ENCODE assay signal across 8 cellular contexts in genomic region chr14:51780006-51780692, GRCh38.
A peak's percentile ranks its signal among the peaks of the same experiment; 100 is the strongest.
DNase-seq lines count a peak whose midpoint lies in the region; ATAC-seq, FAIRE-seq and TF ChIP-seq lines count a peak whose summit lies in the region.

No MANE protein-coding gene starts in this region.

- no peaks in the 10 kb centered on the region for H3K9me3 ChIP-seq in A549
- H3K9me3 ChIP-seq in right atrium auricular region, result no peaks in the 10 kb centered on the region

- H3K4me3 ChIP-seq in A549 (0 out of 3 replicates have a peak overlapping the region, but pooled peaks have one; percentile 11), right atrium auricular region (no peak overlapping the region), retinal pigment epithelial cell (ENCODE audit: low read length) (no peak overlapping the region)

- peak; percentile 88 to 92 for TF ChIP-seq RAD21 in A549 (conservative IDR thresholded peaks at IDR 0.05 in 1 of 2, IDR thresholded peaks at IDR 0.05 in 1 of 2)

- H3K4me1 ChIP-seq in A549 (no peaks in the 10 kb centered on the region), right atrium auricular region (peaks cover 0 to 10% of the 10 kb centered on the region in 2 donors)

- WGBS in A549 (ENCODE audit: missing lambda C conversion rate), result 11% methylated on average over 12 of the region's 13 CpGs

- H3K27ac ChIP-seq in A549 (no peak overlapping the region), right atrium auricular region (no peak overlapping the region)

- H3K27me3 Mint-ChIP-seq in T-helper 2 cell treated with Interferon-gamma antibody and Interleukin-4, amounts not matched to agents 5 μg/mL and 100 μg/mL, for 36 hours (ENCODE audit: low read depth), result peaks cover 45% of the 10 kb centered on the region

- TF ChIP-seq EP300 in A549 (IDR thresholded peaks at IDR 0.05), result no peak

- POLR2A ChIA-PET in A549 (lab: Yijun Ruan, JAX), result interaction anchor here (0.6 to 1.3 kb wide), 2 partner anchors 34 to 127 kb away, joined by 6 to 7 read pairs; no protein-coding TSS in a partner anchor

- no peak for FAIRE-seq in A549 (lab: Jason Lieb, UNC)

- CTCF ChIA-PET in A549 (lab: Yijun Ruan, JAX), result interaction anchor here (0.6 to 8.4 kb wide), 67 partner anchors 11 to 825 kb away, joined by 3 to 512 read pairs (median 3); partner anchors contain the start of genes FRMD6 and TRIM9

- TF ChIP-seq POLR2A in A549 (IDR thresholded peaks at IDR 0.05; ENCODE audit: low read length), result no peak

- no peak overlapping the region for H3K4me3 Mint-ChIP-seq in T-helper 2 cell treated with Interferon-gamma antibody and Interleukin-4, amounts not matched to agents 5 μg/mL and 100 μg/mL, for 36 hours

- ATAC-seq in A549, result peak; percentile 38 to 76; a peak in 4 of 6 replicates
- peak; percentile 49 for ATAC-seq in GM18511 (IDR thresholded peaks at IDR 0.05; ENCODE audit: unreplicated experiment)
- ATAC-seq in GM21528 (IDR thresholded peaks at IDR 0.05; ENCODE audit: low FRiP score, unreplicated experiment), result no peak

- no peak overlapping the region for H3K27ac Mint-ChIP-seq in T-helper 2 cell treated with Interferon-gamma antibody and Interleukin-4, amounts not matched to agents 5 μg/mL and 100 μg/mL, for 36 hours

- peak overlapping the region; percentile 74 for H3K4me2 ChIP-seq in A549

- no peaks in the 10 kb centered on the region for H3K36me3 ChIP-seq in right atrium auricular region

- H3K9me3 Mint-ChIP-seq in T-helper 2 cell treated with Interferon-gamma antibody and Interleukin-4, amounts not matched to agents 5 μg/mL and 100 μg/mL, for 36 hours, result no peaks in the 10 kb centered on the region

- peaks cover 14% of the 10 kb centered on the region for H3K4me1 Mint-ChIP-seq in T-helper 2 cell treated with Interferon-gamma antibody and Interleukin-4, amounts not matched to agents 5 μg/mL and 100 μg/mL, for 36 hours (ENCODE audit: low read depth)

- DNase-seq in A549 (ENCODE audit: low read depth in 1 of 2, low spot score in 1 of 2) (peak; percentile 61 to 72), NCI-H1417 (lab: John Stamatoyannopoulos, UW) (peak; percentile 78 to 94 (median 87)), amniotic stem cell (lab: John Stamatoyannopoulos, UW) (peak; percentile 18), right atrium auricular region (ENCODE audit: low spot score) (peak; percentile 85), retinal pigment epithelial cell (ENCODE audit: low read depth) (peak; percentile 14)
- DNase-seq in T-helper 2 cell treated with Interferon-gamma antibody and Interleukin-4, amounts not matched to agents 5 μg/mL and 100 μg/mL, for 36 hours (ENCODE audit: low spot score), result peak; percentile 55

- H3K36me3 Mint-ChIP-seq in T-helper 2 cell treated with Interferon-gamma antibody and Interleukin-4, amounts not matched to agents 5 μg/mL and 100 μg/mL, for 36 hours (ENCODE audit: low read depth), result no peaks in the 10 kb centered on the region

- H3K27me3 ChIP-seq in right atrium auricular region, result no peaks in the 10 kb centered on the region

- TF ChIP-seq CTCF in A549 (IDR thresholded peaks at IDR 0.05) (peak; percentile 84), right atrium auricular region (IDR thresholded peaks at IDR 0.05) (peak; percentile 89 to 93), retinal pigment epithelial cell (conservative IDR thresholded peaks at IDR 0.05; ENCODE audit: low read depth, low read length) (peak; percentile 73)

TF ChIP-seq in A549, 52 proteins besides CTCF, POLR2A, EP300 and RAD21:
- TF ChIP-seq BCL3 (IDR thresholded peaks at IDR 0.05) (no peak), FOSB (CRISPR knock-in tag; IDR thresholded peaks at IDR 0.05) (no peak), TFCP2L1 (CRISPR knock-in tag; IDR thresholded peaks at IDR 0.05) (no peak), CEBPB (IDR thresholded peaks at IDR 0.05) (peak in 1 of 2 experiments; percentile 56; a peak in 1 of 4 replicates), MAFK (IDR thresholded peaks at IDR 0.05; ENCODE audit: partially characterized antibody) (peak; percentile 73), RNF2 (IDR thresholded peaks at IDR 0.05; ENCODE audit: borderline replicate concordance, low read depth) (no peak), RCOR1 (IDR thresholded peaks at IDR 0.05; ENCODE audit: low read depth, low read length) (no peak), SMC3 (IDR thresholded peaks at IDR 0.05) (peak; percentile 89), KDM5A (IDR thresholded peaks at IDR 0.05) (no peak), MAX (IDR thresholded peaks at IDR 0.05) (no peak)

Comparison
In these comparisons a context has a peak if more than half of its experiments do, and no peak if none do; other contexts are left out.
1. DNase-seq: peak in every context shown above with its lines; median percentile 87 in NCI-H1417; 85 in right atrium auricular region; 66 in A549; 55 in T-helper 2 cell treated with Interferon-gamma antibody and Interleukin-4, amounts not matched to agents 5 μg/mL and 100 μg/mL, for 36 hours; 18 in amniotic stem cell; 14 in retinal pigment epithelial cell.